ENCODE assay signal across 9 cellular contexts in genomic region chr1:225464851-225465792, GRCh38. TPM values are rescaled to one million over a fixed set of nuclear protein-coding genes. Genes with fewer than 3 reads are reported as not detected.
DNase-seq lines count a peak whose midpoint lies in the region; ATAC-seq and TF ChIP-seq lines count a peak whose summit lies in the region.
"Had no signal": no experiment of that assay in that cellular context is flagged by ENCODE, and none has a peak within 500 bp of the region (broad histone marks: within the 10 kb centered on the region; RNA-seq: fewer than 3 reads in every experiment).

No MANE protein-coding gene starts in this region.

- H3K4me3 ChIP-seq in upper lobe of left lung (no peak overlapping the region), GM23248 (no peak overlapping the region)

- H3K27ac Mint-ChIP-seq in stimulated activated naive CD8-positive, alpha-beta T cell treated with anti-CD3 and anti-CD28 coated beads, Interleukin-15, Interleukin-2, amounts not matched to agents 100 ng/mL and 50 ng/mL, for 24 hours = peak overlapping the region; percentile 88
- H3K27ac Mint-ChIP-seq in activated CD4-positive, alpha-beta memory T cell treated with anti-CD3 and anti-CD28 coated beads, Interleukin-2, amount 10 ng/mL, durations not matched to agents 7 days and 5 days = peak overlapping the region; percentile 99

- no peak for DNase-seq in stimulated activated naive CD8-positive, alpha-beta T cell treated with anti-CD3 and anti-CD28 coated beads, Interleukin-15, Interleukin-2, amounts not matched to agents 100 U/mL and 50 U/mL, for 24 hours
- no peak for DNase-seq in activated CD4-positive, alpha-beta memory T cell treated with anti-CD3 and anti-CD28 coated beads, Interleukin-2, amount 10 ng/mL, durations not matched to agents 7 days and 5 days
- DNase-seq in left kidney (ENCODE audit: low read depth, low spot score) (peak; percentile 47), germinal center (ENCODE audit: low spot score) (no peak), upper lobe of left lung (no peak), head of caudate nucleus (no peak), GM23248 (no peak)
- DNase-seq: cortex of kidney had no signal

- intact Hi-C loops in head of caudate nucleus (cut with DNase I) = no loop called here

- H3K79me2 ChIP-seq in GM23248 (ENCODE audit: insufficient read depth) = no peaks in the 10 kb centered on the region

- H4K20me1 ChIP-seq in GM23248 (ENCODE audit: insufficient read depth) = no peaks in the 10 kb centered on the region

- H3K9me2 ChIP-seq in GM23248 (ENCODE audit: insufficient read depth) = no peaks in the 10 kb centered on the region

- no peak for TF ChIP-seq CTCF in upper lobe of left lung (IDR thresholded peaks at IDR 0.05)

- in situ Hi-C loops in GM23248 (cut with MboI) = no loop called here

- WGBS in upper lobe of left lung, 2 donors = 70 to 78% methylated on average over 11 to 15 of the region's 15 CpGs
- WGBS in GM23248 (ENCODE audit: low coverage in 1 of 2, low lambda C conversion rate in 2 of 2, missing lambda C conversion rate in 2 of 2), 2 experiments = 74 to 75% methylated on average over 15 of the region's 15 CpGs

- no peaks in the 10 kb centered on the region for H3F3A ChIP-seq in GM23248 (ENCODE audit: insufficient read depth)

- no peaks in the 10 kb centered on the region for H3K9me3 Mint-ChIP-seq in stimulated activated naive CD8-positive, alpha-beta T cell treated with anti-CD3 and anti-CD28 coated beads, Interleukin-15, Interleukin-2, amounts not matched to agents 100 ng/mL and 50 ng/mL, for 24 hours
- no peaks in the 10 kb centered on the region for H3K9me3 Mint-ChIP-seq in activated CD4-positive, alpha-beta memory T cell treated with anti-CD3 and anti-CD28 coated beads, Interleukin-2, amount 10 ng/mL, durations not matched to agents 7 days and 5 days

- TF ChIP-seq EP300 in upper lobe of left lung (IDR thresholded peaks at IDR 0.05) = no peak

- no peaks in the 10 kb centered on the region for H3K36me3 Mint-ChIP-seq in stimulated activated naive CD8-positive, alpha-beta T cell treated with anti-CD3 and anti-CD28 coated beads, Interleukin-15, Interleukin-2, amounts not matched to agents 100 ng/mL and 50 ng/mL, for 24 hours (ENCODE audit: low read depth)
- peaks cover 5% of the 10 kb centered on the region for H3K36me3 Mint-ChIP-seq in activated CD4-positive, alpha-beta memory T cell treated with anti-CD3 and anti-CD28 coated beads, Interleukin-2, amount 10 ng/mL, durations not matched to agents 7 days and 5 days (ENCODE audit: low read depth)

- H3K27ac ChIP-seq in upper lobe of left lung (no peak overlapping the region), GM23248 (no peak overlapping the region)

- TF ChIP-seq POLR2A in upper lobe of left lung (IDR thresholded peaks at IDR 0.05) = no peak

- H3K9me3 ChIP-seq in upper lobe of left lung = no peaks in the 10 kb centered on the region
- no peaks in the 10 kb centered on the region for H3K9me3 ChIP-seq in GM23248 (ENCODE audit: low read depth)

- peaks cover 56% of the 10 kb centered on the region for H3K4me1 Mint-ChIP-seq in stimulated activated naive CD8-positive, alpha-beta T cell treated with anti-CD3 and anti-CD28 coated beads, Interleukin-15, Interleukin-2, amounts not matched to agents 100 ng/mL and 50 ng/mL, for 24 hours (ENCODE audit: low read depth)
- peaks cover 83% of the 10 kb centered on the region for H3K4me1 Mint-ChIP-seq in activated CD4-positive, alpha-beta memory T cell treated with anti-CD3 and anti-CD28 coated beads, Interleukin-2, amount 10 ng/mL, durations not matched to agents 7 days and 5 days

- CTCF ChIA-PET in activated CD4-positive, alpha-beta memory T cell treated with anti-CD3 and anti-CD28 coated beads, Interleukin-2, amount 10 ng/mL, durations not matched to agents 7 days and 5 days (lab: Charles Lee) = interaction anchor here (1.4 to 1.7 kb wide), 2 partner anchors 9 to 22 kb away, joined by 4 to 7 read pairs; no protein-coding TSS in a partner anchor

- H2AFZ ChIP-seq in GM23248 = no peak overlapping the region

- no peaks in the 10 kb centered on the region for H3K27me3 Mint-ChIP-seq in stimulated activated naive CD8-positive, alpha-beta T cell treated with anti-CD3 and anti-CD28 coated beads, Interleukin-15, Interleukin-2, amounts not matched to agents 100 ng/mL and 50 ng/mL, for 24 hours
- no peaks in the 10 kb centered on the region for H3K27me3 Mint-ChIP-seq in activated CD4-positive, alpha-beta memory T cell treated with anti-CD3 and anti-CD28 coated beads, Interleukin-2, amount 10 ng/mL, durations not matched to agents 7 days and 5 days

- no peak overlapping the region for H3K9ac ChIP-seq in GM23248

- no peak for ATAC-seq in stimulated activated naive CD8-positive, alpha-beta T cell treated with anti-CD3 and anti-CD28 coated beads, Interleukin-15, Interleukin-2, amounts not matched to agents 100 U/mL and 50 U/mL, for 24 hours
- no peak for ATAC-seq in upper lobe of left lung (ENCODE audit: low FRiP score in 2 of 2)

- no peaks in the 10 kb centered on the region for H3K27me3 ChIP-seq in upper lobe of left lung
- no peaks in the 10 kb centered on the region for H3K27me3 ChIP-seq in GM23248 (replicated peaks; ENCODE audit: insufficient read depth)

- POLR2A ChIA-PET in activated CD4-positive, alpha-beta memory T cell treated with anti-CD3 and anti-CD28 coated beads, Interleukin-2, amount 10 ng/mL, durations not matched to agents 7 days and 5 days (lab: Charles Lee) = interaction anchor here (1.1 to 3.3 kb wide), 5 partner anchors 10 to 40 kb away, joined by 3 to 24 read pairs (median 5); partner anchors contain the start of gene LBR

- peaks cover 12 to 48% (median 40%) of the 10 kb centered on the region in 4 donors for H3K4me1 ChIP-seq in upper lobe of left lung
- peaks cover 9% of the 10 kb centered on the region for H3K4me1 ChIP-seq in GM23248 (ENCODE audit: insufficient read depth)

- H3K4me3 Mint-ChIP-seq in stimulated activated naive CD8-positive, alpha-beta T cell treated with anti-CD3 and anti-CD28 coated beads, Interleukin-15, Interleukin-2, amounts not matched to agents 100 ng/mL and 50 ng/mL, for 24 hours = no peak overlapping the region
- H3K4me3 Mint-ChIP-seq in activated CD4-positive, alpha-beta memory T cell treated with anti-CD3 and anti-CD28 coated beads, Interleukin-2, amount 10 ng/mL, durations not matched to agents 7 days and 5 days = peak overlapping the region; percentile 17

- H3K4me2 ChIP-seq in GM23248 (ENCODE audit: unreplicated experiment) = no peak overlapping the region

- H3K36me3 ChIP-seq in upper lobe of left lung (no peaks in the 10 kb centered on the region), GM23248 (ENCODE audit: low read depth) (no peaks in the 10 kb centered on the region)

RNA-seq across cellular contexts. Expression of gene LBR, which starts 37.3 kb away (rescaled TPM):
- total RNA-seq in activated CD4-positive, alpha-beta memory T cell treated with anti-CD3 and anti-CD28 coated beads, Interleukin-2, amount 10 ng/mL, durations not matched to agents 7 days and 5 days = 100 to 1,000 TPM; 251 to 259 TPM
- total RNA-seq in upper lobe of left lung = 10 to 100 TPM; 32.8 to 50.3 (median 40.1) TPM
- total RNA-seq in GM23248 (2014; rRNA removed; shearing (Covaris generic)) = 12.3 and 13.5 TPM in 2 replicates
- 16.8 and 19.0 TPM in 2 replicates for polyA plus RNA-seq in GM23248 (2016; fragmentation: Nextera tagmentation; extraction: Ambion mirVana)

Comparison
In these comparisons a context has a peak if more than half of its experiments do, and no peak if none do; other contexts are left out.
1. RNA of gene LBR, which starts 37.3 kb away (total RNA-seq): 251 to 259 TPM in activated CD4-positive, alpha-beta memory T cell treated with anti-CD3 and anti-CD28 coated beads, Interleukin-2, amount 10 ng/mL, durations not matched to agents 7 days and 5 days; 32.8 to 50.3 TPM in upper lobe of left lung and 12.3 to 13.5 TPM in GM23248; every median in the first group is over 4 times any median in the second.